24 cellular contexts compared by ENCODE assay signal in the genomic region with DNA sequence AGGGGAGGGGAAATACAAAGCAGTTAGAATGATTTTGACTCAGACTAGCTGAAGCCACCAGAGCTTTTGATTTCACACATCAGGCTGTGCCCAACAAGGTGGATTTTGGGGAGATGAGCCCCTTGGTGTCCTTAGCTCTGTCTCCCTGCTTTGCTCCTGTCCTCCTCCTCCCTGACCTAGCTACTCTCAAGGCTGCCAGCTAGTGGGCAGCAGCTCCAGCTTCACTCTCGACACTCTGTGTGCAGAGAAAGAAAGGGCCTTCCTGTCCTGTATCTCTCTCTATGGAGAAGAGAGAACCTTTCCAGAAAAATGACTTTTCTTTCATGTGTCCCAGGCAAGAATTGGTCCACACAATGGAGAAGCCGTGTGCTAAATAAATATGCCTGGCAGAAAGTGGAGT.
DNase-seq lines count a peak whose midpoint lies in the region; ATAC-seq and TF ChIP-seq lines count a peak whose summit lies in the region.
"Had no signal": no experiment of that assay in that cellular context is flagged by ENCODE, and none has a peak within 500 bp of the region (broad histone marks: within the 10 kb centered on the region; RNA-seq: fewer than 3 reads in every experiment).

No MANE protein-coding gene starts in this region.

- H3K9ac ChIP-seq in PC-3 (ENCODE audit: low read length) = no peak overlapping the region

- no peak for TF ChIP-seq POLR2A in adrenal gland (IDR thresholded peaks at IDR 0.05)

- no peaks in the 10 kb centered on the region for H4K20me1 ChIP-seq in PC-3 (ENCODE audit: low read length)
- no peaks in the 10 kb centered on the region for H4K20me1 ChIP-seq in osteoblast (ENCODE audit: insufficient read depth, low read length)

- no peaks in the 10 kb centered on the region for H3F3A ChIP-seq in PC-3 (ENCODE audit: low read length, unreplicated experiment)

- H3K27me3 ChIP-seq in PC-3 (ENCODE audit: low read length) (no peaks in the 10 kb centered on the region), osteoblast (ENCODE audit: insufficient read depth, low read length) (no peaks in the 10 kb centered on the region), adrenal gland (no peaks in the 10 kb centered on the region)
- H3K27me3 ChIP-seq: body of pancreas, sigmoid colon, suprapubic skin had no signal

- BruUV-seq in PC-3 (replicated peaks; lab: Mats Ljungman, UMichigan) = no TSS peak

- H3K27ac ChIP-seq in PC-3 (ENCODE audit: low read length) (no peak overlapping the region), osteoblast (ENCODE audit: low read depth, low read length) (no peak overlapping the region), adrenal gland (no peak overlapping the region)
- H3K27ac ChIP-seq: body of pancreas, lower lobe of right lung, sigmoid colon, suprapubic skin had no signal

- H3K4me3 ChIP-seq in GM12864 (ENCODE audit: low read depth, low read length) (no peak overlapping the region), PC-3 (ENCODE audit: low read length) (no peak overlapping the region), fibroblast of pulmonary artery (replicated peaks; ENCODE audit: low read depth, low read length) (no peak overlapping the region), osteoblast (ENCODE audit: insufficient read depth, low read length) (no peak overlapping the region), adrenal gland (no peak overlapping the region)
- H3K4me3 ChIP-seq: body of pancreas, lower lobe of right lung, sigmoid colon, suprapubic skin had no signal

- H3K36me3 ChIP-seq in PC-3 (ENCODE audit: low read depth, low read length) = no peaks in the 10 kb centered on the region
- H3K36me3 ChIP-seq in osteoblast (ENCODE audit: insufficient read depth, low read length) = no peaks in the 10 kb centered on the region
- H3K36me3 ChIP-seq in adrenal gland (replicated peaks in 1 of 2) = no peaks in the 10 kb centered on the region
- H3K36me3 ChIP-seq: lower lobe of right lung, sigmoid colon, suprapubic skin had no signal

- CTCF ChIA-PET in PC-3 (lab: Charles Lee) = no interaction called here

- intact Hi-C loops in PC-3 (cut with micrococcal nuclease) (no loop called here), adrenal gland (cut with DNase I) (no loop called here)

- no peaks in the 10 kb centered on the region for H3K9me2 ChIP-seq in PC-3 (replicated peaks; ENCODE audit: low read length)

- H3K9me3 ChIP-seq in PC-3 (ENCODE audit: low read length) (no peaks in the 10 kb centered on the region), osteoblast (ENCODE audit: low read depth, low read length) (no peaks in the 10 kb centered on the region), adrenal gland (replicated peaks in 1 of 3) (no peaks in the 10 kb centered on the region)
- H3K9me3 ChIP-seq: body of pancreas, Caco-2, lower lobe of right lung, sigmoid colon, suprapubic skin had no signal

- H2AFZ ChIP-seq in PC-3 (ENCODE audit: low read length) (no peak overlapping the region), osteoblast (ENCODE audit: low read length) (no peak overlapping the region)

- DNase-seq in GM12864 (ENCODE audit: low read depth) (no peak), PC-3 (peak; percentile 35), fibroblast of pulmonary artery (ENCODE audit: low read depth) (no peak), osteoblast (ENCODE audit: insufficient read length, low spot score, missing footprints) (no peak), A172 (ENCODE audit: low spot score) (no peak), adrenal gland (no peak)
- DNase-seq: activated CD4-positive, alpha-beta T cell treated with anti-CD3 and anti-CD28 coated beads for 48 hours; activated T-cell treated with anti-CD3 and anti-CD28 coated beads, Interleukin-2, amount 50 U/mL, for 24 hours; body of pancreas; Caco-2; DMS79; kidney glomerular epithelial cell; lower lobe of right lung; NCI-H1105 treated with DMSO at 0.1 percent for 48 hours; NCI-H2081; NCI-H345; NCI-H748 treated with DMSO at 0.1 percent for 48 hours; sigmoid colon; stimulated activated CD4-positive, alpha-beta T cell treated with anti-CD3 and anti-CD28 coated beads, Interleukin-4, amount 100 ng/mL, for 4 hours; T-helper 2 cell had no signal

- ATAC-seq in PC-3 (no peak), GM21717 (IDR thresholded peaks at IDR 0.05; ENCODE audit: unreplicated experiment) (no peak), GM18502 (IDR thresholded peaks at IDR 0.05; ENCODE audit: poor library complexity, unreplicated experiment) (no peak)
- ATAC-seq: body of pancreas; lower lobe of right lung; stimulated activated memory B cell treated with anti-CD40 and anti-IgM and Interleukin-4, amounts not matched to agents 10 μg/mL and 1 μg/mL and 100 μg/mL, for 72 hours had no signal

- no peaks in the 10 kb centered on the region for H3K79me2 ChIP-seq in PC-3 (ENCODE audit: low read length)
- no peaks in the 10 kb centered on the region for H3K79me2 ChIP-seq in osteoblast (ENCODE audit: insufficient read depth, low read length)

- TF ChIP-seq CTCF in GM12864 (IDR thresholded peaks at IDR 0.05; ENCODE audit: low read depth, low read length, missing control alignments) (peak; percentile 10), PC-3 (conservative IDR thresholded peaks at IDR 0.05; ENCODE audit: low read depth, low read length) (peak; percentile 51), fibroblast of pulmonary artery (IDR thresholded peaks at IDR 0.05; ENCODE audit: low read length, missing control alignments) (peak; percentile 2), osteoblast (IDR thresholded peaks at IDR 0.05; ENCODE audit: extremely low read depth, low read depth, low read length) (peak; percentile 28), adrenal gland (IDR thresholded peaks at IDR 0.05) (no peak)

- 64 to 82% (median 72%) methylated on average over 2 of the region's 2 CpGs for WGBS in adrenal gland, 4 donors

- POLR2A ChIA-PET in PC-3 (lab: Charles Lee; ENCODE audit: unreplicated experiment) = no interaction called here

- H3K4me1 ChIP-seq in PC-3 (ENCODE audit: insufficient read depth, low read length) = no peaks in the 10 kb centered on the region
- no peaks in the 10 kb centered on the region for H3K4me1 ChIP-seq in osteoblast (ENCODE audit: insufficient read depth, low read length)
- H3K4me1 ChIP-seq in adrenal gland (replicated peaks in 1 of 2) = no peaks in the 10 kb centered on the region
- H3K4me1 ChIP-seq: body of pancreas, Caco-2, lower lobe of right lung, suprapubic skin had no signal

- no peak overlapping the region for H3K4me2 ChIP-seq in PC-3 (ENCODE audit: low read length)
- H3K4me2 ChIP-seq in osteoblast (ENCODE audit: insufficient read depth, low read length) = no peak overlapping the region

Comparison
In these comparisons a context has a peak if more than half of its experiments do, and no peak if none do; other contexts are left out.
1. CTCF ChIP-seq: peak in GM12864 (single experiment), PC-3 (single experiment), fibroblast of pulmonary artery (single experiment) and osteoblast (single experiment); none in adrenal gland (0 of 6).